In genomic region chr20:41072099-41072798, GRCh38 we compare ENCODE assay signal across 10 cellular contexts. TPM values are rescaled to one million over a fixed set of nuclear protein-coding genes. Genes with fewer than 3 reads are reported as not detected.
DNase-seq lines count a peak whose midpoint lies in the region; FAIRE-seq and TF ChIP-seq lines count a peak whose summit lies in the region.
"Had no signal": no experiment of that assay in that cellular context is flagged by ENCODE, and none has a peak within 500 bp of the region (broad histone marks: within the 10 kb centered on the region; RNA-seq: fewer than 3 reads in every experiment).

No MANE protein-coding gene starts in this region.

- H2AFZ ChIP-seq in ACC112 (ENCODE audit: low read length, unreplicated experiment) (no peak overlapping the region), Loucy (ENCODE audit: low read length) (no peak overlapping the region)

- TF ChIP-seq CTCF in Loucy (conservative IDR thresholded peaks at IDR 0.05; ENCODE audit: low read length) (no peak), bronchial epithelial cell (IDR thresholded peaks at IDR 0.05; ENCODE audit: insufficient read depth, low read length, severe bottlenecking) (no peak)

- H3K9ac ChIP-seq in Loucy (ENCODE audit: low read depth, low read length, poor library complexity, severe bottlenecking): peak overlapping the region; percentile 17

- peak overlapping the region; percentile 66 for H3K4me2 ChIP-seq in Loucy (ENCODE audit: low read depth, low read length, poor library complexity, severe bottlenecking)

- peaks cover 93% of the 10 kb centered on the region for H3K79me2 ChIP-seq in ACC112 (ENCODE audit: control insufficient read depth, insufficient read depth, low read length, unreplicated experiment)
- H3K79me2 ChIP-seq in Loucy (ENCODE audit: insufficient read depth, low read length): peaks cover 92% of the 10 kb centered on the region

- peaks cover 58 to 88% of the 10 kb centered on the region in 2 donors for H3K4me1 Mint-ChIP-seq in immature natural killer cell

- peaks cover 0 to 11% (median 5%) of the 10 kb centered on the region in 3 donors for H3K36me3 Mint-ChIP-seq in immature natural killer cell

- no peaks in the 10 kb centered on the region for H3F3A ChIP-seq in Loucy (ENCODE audit: low read depth)

- no peak overlapping the region for H3K4me3 ChIP-seq in ACC112 (ENCODE audit: low read depth, low read length)
- peak overlapping the region; percentile 41 for H3K4me3 ChIP-seq in Loucy (ENCODE audit: low read length, poor library complexity, severe bottlenecking)
- no peak overlapping the region for H3K4me3 ChIP-seq in bronchial epithelial cell (ENCODE audit: low read depth, low read length)

- peaks cover 82% of the 10 kb centered on the region for H4K20me1 ChIP-seq in Loucy (ENCODE audit: insufficient read depth, low read length, poor library complexity, severe bottlenecking)

- peaks cover 59% of the 10 kb centered on the region for H3K4me1 ChIP-seq in ACC112 (ENCODE audit: control insufficient read depth, insufficient read depth, low read length, unreplicated experiment)
- peaks cover 50% of the 10 kb centered on the region for H3K4me1 ChIP-seq in Loucy (ENCODE audit: insufficient read depth, low read length, poor library complexity, severe bottlenecking)

- H3K27ac Mint-ChIP-seq in immature natural killer cell: peak overlapping the region in 2 of 6 donors; percentile 17 to 43
- H3K27ac Mint-ChIP-seq: activated B cell treated with CpG ODN at 0.5 μM for 24 hours had no signal

- H3K27ac ChIP-seq in ACC112 (ENCODE audit: low read depth, low read length): peak overlapping the region; percentile 50

- H3K9me2 ChIP-seq in Loucy (replicated peaks; ENCODE audit: low read depth, low read length): no peaks in the 10 kb centered on the region

- H3K27me3 Mint-ChIP-seq in immature natural killer cell (ENCODE audit: low read depth in 3 of 3): no peaks in the 10 kb centered on the region
- H3K27me3 Mint-ChIP-seq: activated B cell treated with CpG ODN at 0.5 μM for 24 hours had no signal

- FAIRE-seq in bronchial epithelial cell (lab: Jason Lieb, UNC): no peak
- FAIRE-seq: G401.6 had no signal

- no peaks in the 10 kb centered on the region for H3K27me3 ChIP-seq in ACC112 (ENCODE audit: insufficient read depth, low read length)
- H3K27me3 ChIP-seq in Loucy (ENCODE audit: insufficient read depth, low read length, poor library complexity, severe bottlenecking): no peaks in the 10 kb centered on the region
- H3K27me3 ChIP-seq in bronchial epithelial cell (ENCODE audit: control insufficient read depth, insufficient read depth, low read length): no peaks in the 10 kb centered on the region

- no peaks in the 10 kb centered on the region for H3K9me3 Mint-ChIP-seq in immature natural killer cell
- H3K9me3 Mint-ChIP-seq: activated B cell treated with CpG ODN at 0.5 μM for 24 hours had no signal

- DNase-seq in bronchial epithelial cell (ENCODE audit: low read depth) (peak; percentile 84), lung microvascular endothelial cell (ENCODE audit: low read depth in 2 of 2) (peak; percentile 90 to 93), NCI-H510A (lab: John Stamatoyannopoulos, UW) (no peak), NCI-H82 treated with DMSO at 0.1 percent for 48 hours (lab: John Stamatoyannopoulos, UW; ENCODE audit: unreplicated experiment) (no peak), immature natural killer cell (no peak), 8988T (no peak)
- DNase-seq: activated B cell treated with CpG ODN at 0.5 μM for 24 hours had no signal

- no peak overlapping the region for H3K4me3 Mint-ChIP-seq in immature natural killer cell
- H3K4me3 Mint-ChIP-seq: activated B cell treated with CpG ODN at 0.5 μM for 24 hours had no signal

- H3K9me3 ChIP-seq in Loucy (ENCODE audit: insufficient read depth, low read depth, low read length): no peaks in the 10 kb centered on the region

- H3K36me3 ChIP-seq in ACC112 (ENCODE audit: insufficient read depth, low read length): peaks cover 21% of the 10 kb centered on the region
- peaks cover 49% of the 10 kb centered on the region; the same call in 1 of the 2 replicates for H3K36me3 ChIP-seq in Loucy (ENCODE audit: insufficient read depth, low read length)
- peaks cover 10% of the 10 kb centered on the region for H3K36me3 ChIP-seq in bronchial epithelial cell (ENCODE audit: control insufficient read depth, insufficient read depth, low read length)

RNA-seq across cellular contexts. Expression of gene TOP1, which starts 43.6 kb away (rescaled TPM):
- total RNA-seq in bronchial epithelial cell: 18.2 and 37.5 TPM in 2 replicates
- total RNA-seq in lung microvascular endothelial cell: 11.7 and 13.1 TPM in 2 replicates
- polyA plus RNA-seq in immature natural killer cell: 10 to 100 TPM in 1 of 3 donors, 1 to 10 TPM in 2; 5.0 to 16.0 (median 5.3) TPM

Comparison
In these comparisons a context has a peak if more than half of its experiments do, and no peak if none do; other contexts are left out.
1. DNase-seq: peak in bronchial epithelial cell (single experiment) and lung microvascular endothelial cell (2 of 2); none in NCI-H510A (single experiment), NCI-H82 treated with DMSO at 0.1 percent for 48 hours (single experiment), immature natural killer cell (0 of 3) and 8988T (single experiment).